Comparison of ENCODE assay signal across 29 cellular contexts in the genomic region with DNA sequence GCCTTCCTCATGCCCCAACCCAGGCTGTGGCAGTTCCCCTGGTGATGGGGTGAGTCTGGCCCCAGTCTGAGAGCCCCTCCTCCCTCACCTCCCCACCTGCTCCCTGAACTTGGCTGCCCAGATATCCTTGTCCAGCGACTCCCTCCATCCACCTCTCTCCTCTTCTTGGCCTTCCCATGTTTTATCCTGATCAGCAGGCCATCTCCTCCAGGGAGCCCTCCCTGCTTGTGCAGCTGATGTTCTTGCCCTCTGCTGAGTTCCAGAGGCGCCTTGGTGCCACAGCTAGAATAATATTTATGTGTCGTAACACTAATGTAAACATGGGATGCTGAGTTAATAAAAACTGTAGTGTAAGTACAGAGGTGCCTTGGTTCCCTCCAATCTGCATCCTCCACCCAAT. TPM values are rescaled to one million over a fixed set of nuclear protein-coding genes. Genes with fewer than 3 reads are reported as not detected.
"Had no signal": no experiment of that assay in that cellular context is flagged by ENCODE, and none has a peak within 500 bp of the region (broad histone marks: within the 10 kb centered on the region; RNA-seq: fewer than 3 reads in every experiment).

No MANE protein-coding gene starts in this region.

- H3K27me3 Mint-ChIP-seq: stimulated activated naive CD8-positive, alpha-beta T cell treated with anti-CD3 and anti-CD28 coated beads, Interleukin-15, amount 100 ng/mL, for 72 hours had no signal

- H3K4me3 ChIP-seq: dorsolateral prefrontal cortex, heart left ventricle, lung, sigmoid colon, skin epidermis, testis, transverse colon had no signal

- H3K27me3 ChIP-seq: dorsolateral prefrontal cortex, heart left ventricle, sigmoid colon, testis, transverse colon had no signal

- H3K36me3 Mint-ChIP-seq: naive B cell; stimulated activated naive B cell treated with anti-CD40 and anti-IgM and Interleukin-4, amounts not matched to agents 10 μg/mL and 1 μg/mL and 100 μg/mL, for 72 hours had no signal

- H3K36me3 ChIP-seq: heart left ventricle, neutrophil, sigmoid colon, transverse colon had no signal

- H3K9me3 Mint-ChIP-seq: naive B cell; nephron; stimulated activated naive B cell treated with anti-CD40 and anti-IgM and Interleukin-4, amounts not matched to agents 10 μg/mL and 1 μg/mL and 100 μg/mL, for 72 hours; stimulated activated naive CD8-positive, alpha-beta T cell treated with anti-CD3 and anti-CD28 coated beads, Interleukin-15, amount 100 ng/mL, for 72 hours had no signal

- H3K27ac Mint-ChIP-seq: naive B cell; stimulated activated naive B cell treated with anti-CD40 and anti-IgM and Interleukin-4, amounts not matched to agents 10 μg/mL and 1 μg/mL and 100 μg/mL, for 72 hours had no signal

- H3K27ac ChIP-seq: dorsolateral prefrontal cortex, heart left ventricle, neutrophil, sigmoid colon, skin epidermis, testis, transverse colon had no signal

- DNase-seq: cortex of kidney; dorsolateral prefrontal cortex; effector CD8-positive, alpha-beta T cell; heart left ventricle; hippocampal formation; left colon; left ventricle myocardium superior; mesendoderm; naive B cell; posterior cingulate gyrus; sigmoid colon; stimulated activated CD4-positive, alpha-beta T cell treated with anti-CD3 and anti-CD28 coated beads, Interleukin-2, amount 100 ng/mL, for 24 hours; stimulated activated CD4-positive, alpha-beta T cell treated with anti-CD3 and anti-CD28 coated beads, Interleukin-4, amount 100 ng/mL, for 4 hours; stimulated activated naive B cell treated with anti-CD40 and anti-IgM and Interleukin-4, amounts not matched to agents 10 μg/mL and 1 μg/mL and 100 μg/mL, for 72 hours; stimulated activated naive CD8-positive, alpha-beta T cell treated with anti-CD3 and anti-CD28 coated beads, Interleukin-15, amount 100 ng/mL, for 72 hours; testis; transverse colon had no signal

- H3K4me3 Mint-ChIP-seq: naive B cell; stimulated activated naive B cell treated with anti-CD40 and anti-IgM and Interleukin-4, amounts not matched to agents 10 μg/mL and 1 μg/mL and 100 μg/mL, for 72 hours; stimulated activated naive CD8-positive, alpha-beta T cell treated with anti-CD3 and anti-CD28 coated beads, Interleukin-15, amount 100 ng/mL, for 72 hours had no signal

- ATAC-seq: heart left ventricle; left ventricle myocardium superior; stimulated activated naive B cell treated with anti-CD40 and anti-IgM and Interleukin-4, amounts not matched to agents 10 μg/mL and 1 μg/mL and 100 μg/mL, for 72 hours; stimulated activated naive CD8-positive, alpha-beta T cell treated with anti-CD3 and anti-CD28 coated beads, Interleukin-15, amount 100 ng/mL, for 72 hours had no signal

- H3K9me3 ChIP-seq: heart left ventricle, neutrophil, sigmoid colon, testis, transverse colon had no signal

RNA-seq across cellular contexts. Expression of a gene that starts 10.4 kb away (rescaled TPM):
- total RNA-seq: frontal cortex, glomerular endothelial cell, pulmonary artery endothelial cell had no signal

RNA-seq across cellular contexts. Expression of a gene that starts 46.7 kb away (rescaled TPM):
- total RNA-seq: dorsolateral prefrontal cortex, frontal cortex, glomerular endothelial cell, heart left ventricle, kidney epithelial cell, left colon, left ventricle myocardium superior, lung, osteocyte, pulmonary artery endothelial cell, sigmoid colon, subcutaneous adipose tissue, testis, transverse colon, ureter had no signal
- polyA plus RNA-seq: esophagus, heart left ventricle, lung had no signal
